In genomic region chrX:149940015-149940716, GRCh38 we compare ENCODE assay signal across 8 cellular contexts. TPM values are rescaled to one million over a fixed set of nuclear protein-coding genes. Genes with fewer than 3 reads are reported as not detected.
DNase-seq lines count a peak whose midpoint lies in the region; ATAC-seq and TF ChIP-seq lines count a peak whose summit lies in the region.

No MANE protein-coding gene starts in this region.

- no peaks in the 10 kb centered on the region for H3K36me3 Mint-ChIP-seq in activated CD8-positive, alpha-beta T cell treated with anti-CD3 and anti-CD28 coated beads for 36 hours (ENCODE audit: low read depth)

- peak overlapping the region; percentile 92 for H3K27ac Mint-ChIP-seq in activated CD8-positive, alpha-beta T cell treated with anti-CD3 and anti-CD28 coated beads for 36 hours

- peak overlapping the region; percentile 84 for H3K27ac ChIP-seq in lower lobe of right lung

- no peak for TF ChIP-seq CTCF in activated CD8-positive, alpha-beta T cell treated with anti-CD3 and anti-CD28 coated beads for 36 hours (IDR thresholded peaks at IDR 0.05)
- no peak for TF ChIP-seq CTCF in lower lobe of right lung (IDR thresholded peaks at IDR 0.05)

- peak overlapping the region; percentile 49 for H3K4me3 ChIP-seq in lower lobe of right lung

- peak; percentile 93 for DNase-seq in CMK (ENCODE audit: low read depth)
- DNase-seq in HK-2 (ENCODE audit: unreplicated experiment) = peak; percentile 93
- DNase-seq in NCI-H82 treated with DMSO at 0.1 percent for 48 hours (lab: John Stamatoyannopoulos, UW; ENCODE audit: unreplicated experiment) = peak; percentile 92
- DNase-seq in activated CD8-positive, alpha-beta T cell treated with anti-CD3 and anti-CD28 coated beads for 36 hours = peak; percentile 96
- DNase-seq in ecto neural progenitor cell (ENCODE audit: low spot score) = peak; percentile 87
- peak; percentile 96 for DNase-seq in lower lobe of right lung
- peak; percentile 75 to 82 (median 78) for DNase-seq in stimulated activated CD4-positive, alpha-beta T cell treated with anti-CD3 and anti-CD28 coated beads, TNF-alpha, amount 100 ng/mL, for 1 hour (ENCODE audit: low read depth in 3 of 3, low spot score in 1 of 3)

- peak overlapping the region; percentile 83 for H3K4me3 Mint-ChIP-seq in activated CD8-positive, alpha-beta T cell treated with anti-CD3 and anti-CD28 coated beads for 36 hours

- intact Hi-C loops in activated CD8-positive, alpha-beta T cell treated with anti-CD3 and anti-CD28 coated beads for 36 hours (cut with micrococcal nuclease) = no loop called here
- intact Hi-C loops in lower lobe of right lung (cut with DNase I) = no loop called here

- no peaks in the 10 kb centered on the region for H3K9me3 Mint-ChIP-seq in activated CD8-positive, alpha-beta T cell treated with anti-CD3 and anti-CD28 coated beads for 36 hours

- no peaks in the 10 kb centered on the region for H3K4me1 Mint-ChIP-seq in activated CD8-positive, alpha-beta T cell treated with anti-CD3 and anti-CD28 coated beads for 36 hours (ENCODE audit: low read depth)

- ATAC-seq in GM19455 (IDR thresholded peaks at IDR 0.05; ENCODE audit: unreplicated experiment) (peak; percentile 52), lower lobe of right lung (peak; percentile 82 to 86)
- ATAC-seq in activated CD8-positive, alpha-beta T cell treated with anti-CD3 and anti-CD28 coated beads for 36 hours = peak; percentile 58

- no peaks in the 10 kb centered on the region for H3K27me3 Mint-ChIP-seq in activated CD8-positive, alpha-beta T cell treated with anti-CD3 and anti-CD28 coated beads for 36 hours

- H3K9me3 ChIP-seq in lower lobe of right lung = no peaks in the 10 kb centered on the region

- H3K27me3 ChIP-seq in lower lobe of right lung (ENCODE audit: low read depth) = no peaks in the 10 kb centered on the region

- no peaks in the 10 kb centered on the region for H3K36me3 ChIP-seq in lower lobe of right lung

- H3K4me1 ChIP-seq in lower lobe of right lung = peaks cover 5% of the 10 kb centered on the region

- CTCF ChIA-PET in activated CD8-positive, alpha-beta T cell treated with anti-CD3 and anti-CD28 coated beads for 36 hours (lab: Charles Lee) = interaction anchor here (0.8 to 1.4 kb wide), 7 partner anchors 22 to 754 kb away, joined by 3 to 5 read pairs (median 3); no protein-coding TSS in a partner anchor

- POLR2A ChIA-PET in activated CD8-positive, alpha-beta T cell treated with anti-CD3 and anti-CD28 coated beads for 36 hours (lab: Charles Lee) = no interaction called here

RNA-seq across cellular contexts. Expression of gene EOLA2, which starts 1.9 kb away (rescaled TPM):
- total RNA-seq in activated CD8-positive, alpha-beta T cell treated with anti-CD3 and anti-CD28 coated beads for 36 hours = 10 to 100 TPM; 23.2 to 25.8 TPM
- total RNA-seq in lower lobe of right lung = 21.7 TPM

RNA-seq across cellular contexts. Expression of gene HSFX4, which starts 10.8 kb away (rescaled TPM):
- not detected for total RNA-seq in activated CD8-positive, alpha-beta T cell treated with anti-CD3 and anti-CD28 coated beads for 36 hours
- not detected for total RNA-seq in lower lobe of right lung

RNA-seq across cellular contexts. Expression of gene MAGEA8, which starts 59.2 kb away (rescaled TPM):
- not detected for total RNA-seq in activated CD8-positive, alpha-beta T cell treated with anti-CD3 and anti-CD28 coated beads for 36 hours
- not detected for total RNA-seq in lower lobe of right lung

Comparison
In these comparisons a context has a peak if more than half of its experiments do, and no peak if none do; other contexts are left out.
1. Peak in every context shown above with its lines: DNase-seq, ATAC-seq, H3K4me3 ChIP-seq and H3K27ac ChIP-seq.